In the genomic region with DNA sequence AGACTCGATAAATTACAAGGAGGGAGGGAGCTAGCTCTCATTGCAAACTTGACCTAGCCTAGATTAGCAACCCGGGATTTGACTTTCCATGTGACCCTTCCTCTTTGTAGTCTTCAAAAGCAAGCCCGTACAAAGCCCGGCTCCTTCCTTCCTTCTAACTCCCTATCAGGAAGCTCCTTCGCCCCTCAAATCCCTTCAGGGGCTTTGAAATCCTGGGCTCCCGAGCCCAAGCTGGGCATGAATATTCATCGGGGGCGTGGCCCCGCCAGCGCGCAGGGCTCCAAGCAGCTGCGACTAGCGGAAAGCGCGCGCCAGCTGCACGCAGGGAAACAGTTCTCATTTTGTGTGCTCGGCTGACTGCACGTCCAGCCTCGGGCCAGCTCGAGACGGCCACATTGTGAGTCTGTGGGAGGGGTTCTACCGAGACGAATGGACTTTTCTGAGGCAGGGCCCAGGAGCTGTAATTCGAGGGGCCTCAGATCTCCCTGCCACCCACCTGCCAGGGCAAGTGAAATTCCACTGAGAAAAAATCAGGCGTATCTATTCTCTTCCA, we compare ENCODE assay signal across 8 cellular contexts.
DNase-seq lines count a peak whose midpoint lies in the region; ATAC-seq and TF ChIP-seq lines count a peak whose summit lies in the region.

No MANE protein-coding gene starts in this region.

- no peak; the same call in 1 of the 2 replicates for TF ChIP-seq RAD21 in IMR-90 (IDR thresholded peaks at IDR 0.05; ENCODE audit: low read length)

- TF ChIP-seq POLR2A in IMR-90 (IDR thresholded peaks at IDR 0.05; ENCODE audit: low read depth, low read length) (no peak), testis (IDR thresholded peaks at IDR 0.05) (no peak)

- H3K4me3 ChIP-seq in IMR-90 (ENCODE audit: insufficient read depth, low read depth, low read length): peak overlapping the region; percentile 36
- H3K4me3 ChIP-seq in Panc1 (ENCODE audit: low read depth in 2 of 2, low read length in 2 of 2): peak overlapping the region; percentile 31 to 42
- peak overlapping the region; percentile 34 to 54 for H3K4me3 ChIP-seq in foreskin fibroblast (ENCODE audit: low read depth in 1 of 2, low read length in 2 of 2)
- peak overlapping the region; percentile 36 to 48 for H3K4me3 ChIP-seq in testis

- POLR2A ChIA-PET in IMR-90 (lab: Charles Lee; ENCODE audit: unreplicated experiment): no interaction called here
- POLR2A ChIA-PET in Panc1 (lab: Charles Lee): no interaction called here

- no peaks in the 10 kb centered on the region for H3K9me1 ChIP-seq in IMR-90 (ENCODE audit: insufficient read depth, low read length)

- H3K27me3 ChIP-seq in IMR-90 (ENCODE audit: control insufficient read depth, insufficient read depth, low read length): peaks cover 23% of the 10 kb centered on the region
- peaks cover 19% of the 10 kb centered on the region for H3K27me3 ChIP-seq in Panc1 (ENCODE audit: control insufficient read depth, insufficient read depth, low read length)
- H3K27me3 ChIP-seq in testis: no peaks in the 10 kb centered on the region

- WGBS in IMR-90 (ENCODE audit: extremely low coverage in 2 of 2, insufficient read length in 1 of 2), 2 experiments: no CpG with 5 or more reads among the region's 26 CpGs
- 0% methylated on average over 21 to 26 of the region's 26 CpGs for WGBS in testis, 2 donors

- H2BK20ac ChIP-seq in IMR-90 (ENCODE audit: low read depth, low read length): 0 out of 2 replicates have a peak overlapping the region, but pooled peaks have one; percentile 52

- H2BK5ac ChIP-seq in IMR-90 (ENCODE audit: low read depth, low read length, poor library complexity, severe bottlenecking): no peak overlapping the region

- H3K56ac ChIP-seq in IMR-90 (ENCODE audit: extremely low read depth, insufficient read depth, low read length): no peak overlapping the region

- H4K8ac ChIP-seq in IMR-90 (ENCODE audit: low read depth in 2 of 2, low read length in 2 of 2): no peak overlapping the region

- intact Hi-C loops in IMR-90 (cut with micrococcal nuclease): loop anchor here (1.0 kb wide), 1 partner anchor 179 kb away; no protein-coding TSS in a partner anchor
- intact Hi-C loops in Panc1 (cut with micrococcal nuclease; ENCODE audit: unreplicated experiment): no loop called here
- intact Hi-C loops in testis (cut with DNase I; ENCODE audit: low total_unique reads): no loop called here

- DNase-seq in DMS53 treated with DMSO at 0.1 percent for 48 hours (lab: John Stamatoyannopoulos, UW; ENCODE audit: unreplicated experiment) (peak; percentile 73), IMR-90 (peak; percentile 53), Panc1 (ENCODE audit: low read depth, low spot score) (no peak), activated gamma-delta T cell treated with Interleukin-2 at 50 U/mL for 16 hours (peak; percentile 31), foreskin fibroblast (peak; percentile 60 to 86), nephron progenitor cell (peak; percentile 88), testis (peak; percentile 92)

- H2AK9ac ChIP-seq in IMR-90 (replicated peaks; ENCODE audit: low read depth, low read length, poor library complexity): peak overlapping the region; percentile 74

- H3K27ac ChIP-seq in IMR-90 (ENCODE audit: insufficient read depth, low read length) (no peak overlapping the region), Panc1 (ENCODE audit: low read length) (no peak overlapping the region), testis (peak overlapping the region; percentile 69 to 80)

- no TSS peak for BruUV-seq in IMR-90 (replicated peaks; lab: Mats Ljungman, UMichigan)
- no TSS peak for BruUV-seq in Panc1 (replicated peaks; lab: Mats Ljungman, UMichigan)

- peak overlapping the region; percentile 79 for H3K27ac Mint-ChIP-seq in nephron progenitor cell

- H3K79me1 ChIP-seq in IMR-90 (ENCODE audit: low read depth in 1 of 2, low read length in 2 of 2): no peaks in the 10 kb centered on the region

- H3K4me1 Mint-ChIP-seq in nephron progenitor cell: peaks cover 27% of the 10 kb centered on the region

- no peaks in the 10 kb centered on the region for H3K9me3 Mint-ChIP-seq in nephron progenitor cell

- no peak overlapping the region for H3K4ac ChIP-seq in IMR-90 (ENCODE audit: low read depth, low read length)

- H3K9ac ChIP-seq in IMR-90 (ENCODE audit: low read depth, low read length): peak overlapping the region; percentile 11; the same call in 1 of the 2 replicates

- H4K91ac ChIP-seq in IMR-90 (ENCODE audit: insufficient read depth, low read depth, low read length): no peak overlapping the region

- no peaks in the 10 kb centered on the region for H3K9me3 ChIP-seq in IMR-90 (ENCODE audit: control insufficient read depth, insufficient read depth, low read length)
- H3K9me3 ChIP-seq in Panc1 (ENCODE audit: control insufficient read depth, insufficient read depth, low read depth, low read length): no peaks in the 10 kb centered on the region
- no peaks in the 10 kb centered on the region for H3K9me3 ChIP-seq in testis

- H3K36me3 Mint-ChIP-seq in nephron progenitor cell (ENCODE audit: low read depth): no peaks in the 10 kb centered on the region

- H2AK5ac ChIP-seq in IMR-90 (ENCODE audit: low read depth, low read length): no peak overlapping the region

- no peak overlapping the region for H2BK120ac ChIP-seq in IMR-90 (ENCODE audit: low read depth, low read length)

- dilution Hi-C loops in IMR-90 (cut with HindIII; ENCODE audit: low sequenced_read_pairs, unreplicated experiment): no loop called here

- peaks cover 26% of the 10 kb centered on the region for H3K27me3 Mint-ChIP-seq in nephron progenitor cell (ENCODE audit: low read depth, poor library complexity)

- no peaks in the 10 kb centered on the region for H4K20me1 ChIP-seq in IMR-90 (ENCODE audit: insufficient read depth, low read length)

- no peak for TF ChIP-seq CTCF in IMR-90 (conservative IDR thresholded peaks at IDR 0.05; ENCODE audit: low read depth, low read length)
- no peak for TF ChIP-seq CTCF in Panc1 (IDR thresholded peaks at IDR 0.05)
- no peak for TF ChIP-seq CTCF in foreskin fibroblast (IDR thresholded peaks at IDR 0.05; ENCODE audit: low read depth, low read length)
- no peak for TF ChIP-seq CTCF in nephron progenitor cell (IDR thresholded peaks at IDR 0.05)
- TF ChIP-seq CTCF in testis (IDR thresholded peaks at IDR 0.05): no peak

- peak overlapping the region; percentile 88 for H3K4me2 ChIP-seq in IMR-90 (ENCODE audit: low read depth, low read length)

- no peak overlapping the region for H4K5ac ChIP-seq in IMR-90 (ENCODE audit: low read depth, low read length)

- ATAC-seq in GM21576 (IDR thresholded peaks at IDR 0.05; ENCODE audit: unreplicated experiment) (peak; percentile 91), IMR-90 (ENCODE audit: low read depth) (peak; percentile 99), Panc1 (peak; percentile 88)

- in situ Hi-C loops in IMR-90 (cut with MboI; ENCODE audit: low sequenced_read_pairs) (no loop called here), Panc1 (cut with HindIII; ENCODE audit: low pct_unique_long_range_greater_than_20kb, low sequenced_read_pairs) (no loop called here)

- H3K36me3 ChIP-seq in IMR-90 (ENCODE audit: control insufficient read depth, insufficient read depth, low read length) (no peaks in the 10 kb centered on the region), Panc1 (ENCODE audit: control insufficient read depth, insufficient read depth, low read length) (no peaks in the 10 kb centered on the region), testis (ENCODE audit: low read depth, missing control alignments) (no peaks in the 10 kb centered on the region)

- H3K4me3 Mint-ChIP-seq in nephron progenitor cell: peak overlapping the region; percentile 86

- 0 out of 2 replicates have a peak overlapping the region, but pooled peaks have one; percentile 65 for H3K14ac ChIP-seq in IMR-90 (replicated peaks; ENCODE audit: low read depth, low read length)

- no peaks in the 10 kb centered on the region for H3K4me1 ChIP-seq in IMR-90 (ENCODE audit: control insufficient read depth, insufficient read depth, low read length)
- peaks cover 6% of the 10 kb centered on the region; the same call in 1 of the 2 replicates for H3K4me1 ChIP-seq in Panc1 (ENCODE audit: control insufficient read depth, insufficient read depth, low read length)
- peaks cover 18% of the 10 kb centered on the region for H3K4me1 ChIP-seq in testis

- H2AFZ ChIP-seq in IMR-90 (replicated peaks; ENCODE audit: low read length, poor library complexity): peak overlapping the region; percentile 90

- CTCF ChIA-PET in IMR-90 (lab: Yijun Ruan, JAX): interaction anchor here (1.1 kb wide), 1 partner anchor 9 kb away, joined by 3 read pairs; no protein-coding TSS in a partner anchor
- CTCF ChIA-PET in Panc1 (lab: Charles Lee): no interaction called here

- no peak overlapping the region for H3K18ac ChIP-seq in IMR-90 (ENCODE audit: low read depth, low read length)

- peak overlapping the region; percentile 83; the same call in 1 of the 2 replicates for H3K23ac ChIP-seq in IMR-90 (ENCODE audit: low read depth, low read length)

- H2BK15ac ChIP-seq in IMR-90 (ENCODE audit: low read depth, low read length): no peak overlapping the region

TF ChIP-seq in IMR-90, 13 proteins besides CTCF, POLR2A, EP300 and RAD21:
- TF ChIP-seq FOS (IDR thresholded peaks at IDR 0.05; ENCODE audit: low read depth, low read length) (no peak), CHD1 (IDR thresholded peaks at IDR 0.05; ENCODE audit: low read depth, low read length) (no peak), RCOR1 (IDR thresholded peaks at IDR 0.05; ENCODE audit: insufficient replicate concordance, low read length) (no peak), BHLHE40 (IDR thresholded peaks at IDR 0.05; ENCODE audit: low read depth, low read length) (no peak)

Comparison
In these comparisons a context has a peak if more than half of its experiments do, and no peak if none do; other contexts are left out.
1. H3K27ac ChIP-seq: peak in testis (2 of 2); none in IMR-90 (single experiment) and Panc1 (single experiment).
2. Peak in every context shown above with its lines, with median percentiles within 50 percentile points of each other: ATAC-seq and H3K4me3 ChIP-seq.